19 cellular contexts compared by ENCODE assay signal in the genomic region with DNA sequence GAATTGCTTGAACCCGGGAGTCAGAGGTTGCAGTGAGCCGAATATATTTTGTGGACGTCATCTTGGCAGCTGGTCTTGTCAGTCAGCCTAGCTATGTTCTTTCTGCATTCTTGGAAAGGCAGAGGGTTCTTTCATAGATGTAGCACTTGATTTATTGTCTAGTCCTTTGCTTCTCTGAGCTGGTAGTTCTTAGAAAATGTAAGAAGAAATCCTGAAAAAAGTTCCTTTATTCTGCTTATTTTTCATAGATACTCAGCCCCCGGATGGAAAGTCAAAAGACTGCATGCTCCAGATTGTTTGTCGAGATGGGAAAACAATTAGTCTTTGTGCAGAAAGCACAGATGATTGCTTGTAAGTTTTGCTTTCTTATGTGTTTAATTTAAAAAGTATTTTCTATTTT. TPM values are rescaled to one million over a fixed set of nuclear protein-coding genes. Genes with fewer than 3 reads are reported as not detected.
DNase-seq lines count a peak whose midpoint lies in the region; ATAC-seq and TF ChIP-seq lines count a peak whose summit lies in the region.
"Had no signal": no experiment of that assay in that cellular context is flagged by ENCODE, and none has a peak within 500 bp of the region (broad histone marks: within the 10 kb centered on the region; RNA-seq: fewer than 3 reads in every experiment).

No MANE protein-coding gene starts in this region.

- peak; percentile 91 for DNase-seq in foreskin melanocyte
- DNase-seq in neural crest cell (ENCODE audit: low read depth, low spot score), result no peak
- no peak for DNase-seq in substantia nigra (lab: John Stamatoyannopoulos, UW)
- no peak for DNase-seq in NCI-H510A (lab: John Stamatoyannopoulos, UW)
- DNase-seq in activated gamma-delta T cell treated with Interleukin-2 at 50 U/mL for 16 hours, result no peak
- DNase-seq in left colon, result no peak
- DNase-seq: CD8-positive, alpha-beta memory T cell; DMS79; H7; HFFc6; NCI-H1417; NCI-H187; NCI-H2107; NCI-H510A treated with DMSO at 0.1 percent for 48 hours; NCI-H82; SHP77 treated with DMSO at 0.1 percent for 48 hours had no signal

- H3K4me3 Mint-ChIP-seq in neural crest cell, result no peak overlapping the region
- H3K4me3 Mint-ChIP-seq: CD8-positive, alpha-beta memory T cell; HFFc6 had no signal

- no peaks in the 10 kb centered on the region for H3K27me3 Mint-ChIP-seq in neural crest cell (ENCODE audit: low read depth)
- H3K27me3 Mint-ChIP-seq: CD8-positive, alpha-beta memory T cell had no signal

- intact Hi-C loops in left colon (cut with DNase I, micrococcal nuclease), result no loop called here

- peaks cover 21% of the 10 kb centered on the region for H3K36me3 Mint-ChIP-seq in neural crest cell (ENCODE audit: low read depth)

- H3K27ac Mint-ChIP-seq in neural crest cell (ENCODE audit: unreplicated experiment), result peak overlapping the region; percentile 19
- H3K27ac Mint-ChIP-seq: HFFc6 had no signal

- H3K4me1 Mint-ChIP-seq in neural crest cell, result peaks cover 3% of the 10 kb centered on the region

- H3K27ac ChIP-seq in VCaP, result peak overlapping the region; percentile 86
- H3K27ac ChIP-seq in substantia nigra (ENCODE audit: low read depth, low read length, poor library complexity, severe bottlenecking), result peak overlapping the region; percentile 70
- H3K27ac ChIP-seq: KMS-11 had no signal

- TF ChIP-seq CTCF in VCaP (conservative IDR thresholded peaks at IDR 0.05) (no peak), neural crest cell (conservative IDR thresholded peaks at IDR 0.05) (no peak)

- H3K9me3 Mint-ChIP-seq in neural crest cell, result no peaks in the 10 kb centered on the region
- H3K9me3 Mint-ChIP-seq: CD8-positive, alpha-beta memory T cell; HFFc6 had no signal

- ATAC-seq in GM21423 (IDR thresholded peaks at IDR 0.05; ENCODE audit: unreplicated experiment) (no peak), left colon (no peak)

RNA-seq across cellular contexts. Expression of a gene that starts 21.3 kb away (rescaled TPM):
- total RNA-seq in neural crest cell, result 44.6 and 44.9 TPM in 2 replicates
- total RNA-seq in left colon, result 100 to 1,000 TPM in 1 of 2 donors, 10 to 100 TPM in 1; 73.8 to 150 TPM

RNA-seq across cellular contexts. Expression of a gene that starts 33.2 kb away (rescaled TPM):
- total RNA-seq in neural crest cell, result 154 and 159 TPM in 2 replicates
- total RNA-seq in left colon, result 10 to 100 TPM; 83.6 to 96.3 TPM
